Comparison of ENCODE assay signal across 7 cellular contexts in genomic region chr1:160681067-160681890, GRCh38. TPM values are rescaled to one million over a fixed set of nuclear protein-coding genes. Genes with fewer than 3 reads are reported as not detected.
DNase-seq lines count a peak whose midpoint lies in the region; ATAC-seq and TF ChIP-seq lines count a peak whose summit lies in the region.

No MANE protein-coding gene starts in this region.

- no peak overlapping the region for H3K4me2 ChIP-seq in PC-3 (ENCODE audit: low read length)

- no peak overlapping the region for H3K4me3 ChIP-seq in GM12875 (ENCODE audit: low read depth, low read length)
- no peak overlapping the region for H3K4me3 ChIP-seq in PC-3 (ENCODE audit: low read length)

- no peak overlapping the region for H2AFZ ChIP-seq in PC-3 (ENCODE audit: low read length)

- no peaks in the 10 kb centered on the region for H3K9me2 ChIP-seq in PC-3 (replicated peaks; ENCODE audit: low read length)

- no peaks in the 10 kb centered on the region for H4K20me1 ChIP-seq in PC-3 (ENCODE audit: low read length)

- ATAC-seq in HG03175 (IDR thresholded peaks at IDR 0.05; ENCODE audit: unreplicated experiment) = peak; percentile 66
- ATAC-seq in PC-3 = peak; percentile 57
- peak; percentile 93 for ATAC-seq in foreskin keratinocyte

- no peaks in the 10 kb centered on the region for H3K9me3 ChIP-seq in PC-3 (ENCODE audit: low read length)

- H3K9ac ChIP-seq in PC-3 (ENCODE audit: low read length) = no peak overlapping the region

- H3K27ac ChIP-seq in PC-3 (ENCODE audit: low read length) = no peak overlapping the region
- no peak overlapping the region for H3K27ac ChIP-seq in foreskin keratinocyte

- H3K27me3 ChIP-seq in PC-3 (ENCODE audit: low read length) (peaks cover 56% of the 10 kb centered on the region), foreskin keratinocyte (no peaks in the 10 kb centered on the region)

- DNase-seq in PC-3 = peak; percentile 78
- peak; percentile 80 for DNase-seq in activated T-cell treated with anti-CD3 and anti-CD28 coated beads for 4 hours
- DNase-seq in foreskin keratinocyte = peak; percentile 24 to 65
- peak; percentile 92 for DNase-seq in posterior vena cava (ENCODE audit: low spot score)
- no peak for DNase-seq in DMS79 (lab: John Stamatoyannopoulos, UW)

- CTCF ChIA-PET in PC-3 (lab: Charles Lee) = interaction anchor here (0.5 to 0.7 kb wide), 2 partner anchors 273 to 435 kb away, joined by 3 to 4 read pairs; partner anchors contain the start of gene ITLN2

- TF ChIP-seq CTCF in GM12875 (IDR thresholded peaks at IDR 0.05; ENCODE audit: borderline replicate concordance, insufficient read depth, low read depth, low read length) (peak; percentile 89), PC-3 (conservative IDR thresholded peaks at IDR 0.05; ENCODE audit: low read depth, low read length) (peak; percentile 94), foreskin keratinocyte (conservative IDR thresholded peaks at IDR 0.05) (peak; percentile 93)

- intact Hi-C loops in PC-3 (cut with micrococcal nuclease) (no loop called here), posterior vena cava (cut with DNase I) (no loop called here)

- POLR2A ChIA-PET in PC-3 (lab: Charles Lee; ENCODE audit: unreplicated experiment) = no interaction called here

- H3F3A ChIP-seq in PC-3 (ENCODE audit: low read length, unreplicated experiment) = no peaks in the 10 kb centered on the region

- H3K36me3 ChIP-seq in PC-3 (ENCODE audit: low read depth, low read length) = no peaks in the 10 kb centered on the region

- no peaks in the 10 kb centered on the region for H3K79me2 ChIP-seq in PC-3 (ENCODE audit: low read length)

- H3K4me1 ChIP-seq in PC-3 (ENCODE audit: insufficient read depth, low read length) (no peaks in the 10 kb centered on the region), foreskin keratinocyte (no peaks in the 10 kb centered on the region)

- BruUV-seq in PC-3 (replicated peaks; lab: Mats Ljungman, UMichigan) = no TSS peak

RNA-seq across cellular contexts. Expression of gene CD48, which starts 30.3 kb away (rescaled TPM):
- total RNA-seq in PC-3 (2014; rRNA removed) (not detected in 2 replicates), foreskin keratinocyte (not detected in 2 replicates), posterior vena cava (1 to 10 TPM; 3.3 to 5.6 TPM)
- not detected in 2 replicates for polyA plus RNA-seq in foreskin keratinocyte

RNA-seq across cellular contexts. Expression of gene SLAMF1, which starts 34.4 kb away (rescaled TPM):
- total RNA-seq in PC-3 (2014; rRNA removed) = not detected in 2 replicates
- total RNA-seq in foreskin keratinocyte = not detected in 2 replicates
- not detected in 2 replicates for polyA plus RNA-seq in foreskin keratinocyte
- under 1 TPM; 0.32 to 0.38 TPM for total RNA-seq in posterior vena cava

RNA-seq across cellular contexts. Expression of gene SLAMF7, which starts 57.8 kb away (rescaled TPM):
- total RNA-seq in PC-3 (2014; rRNA removed) (0.15 and 0.46 TPM in 2 replicates), foreskin keratinocyte (4.7 and 8.7 TPM in 2 replicates), posterior vena cava (under 1 TPM; 0.69 to 0.81 TPM)
- polyA plus RNA-seq in foreskin keratinocyte = 3.1 and 5.4 TPM in 2 replicates
